In genomic region chr22:42682113-42682851, GRCh38 we compare ENCODE assay signal across 18 cellular contexts. TPM values are rescaled to one million over a fixed set of nuclear protein-coding genes. Genes with fewer than 3 reads are reported as not detected.
DNase-seq lines count a peak whose midpoint lies in the region; ATAC-seq and TF ChIP-seq lines count a peak whose summit lies in the region.
"Had no signal": no experiment of that assay in that cellular context is flagged by ENCODE, and none has a peak within 500 bp of the region (broad histone marks: within the 10 kb centered on the region; RNA-seq: fewer than 3 reads in every experiment).

No MANE protein-coding gene starts in this region.

- H3K36me3 ChIP-seq in Peyer's patch (no peaks in the 10 kb centered on the region), stomach (no peaks in the 10 kb centered on the region)

- H3K9me3 Mint-ChIP-seq in Calu3 (ENCODE audit: low read depth, unreplicated experiment) (peaks cover 8% of the 10 kb centered on the region), CD14-positive monocyte (peaks cover 4 to 13% (median 10%) of the 10 kb centered on the region in 7 donors)
- H3K9me3 Mint-ChIP-seq: natural killer cell had no signal

- BruUV-seq in Calu3 (replicated peaks; lab: Mats Ljungman, UMichigan): no TSS peak

- 51% methylated on average over 10 of the region's 10 CpGs for WGBS in right cardiac atrium
- WGBS in stomach, 5 donors: 59 to 68% (median 62%) methylated on average over 9 to 10 of the region's 10 CpGs

- H3K36me3 Mint-ChIP-seq in Calu3 (ENCODE audit: insufficient read depth, unreplicated experiment): peaks cover 14% of the 10 kb centered on the region
- H3K36me3 Mint-ChIP-seq in CD14-positive monocyte: peaks cover 0 to 1% of the 10 kb centered on the region in 2 donors
- H3K36me3 Mint-ChIP-seq: natural killer cell had no signal

- TF ChIP-seq POLR2A in Peyer's patch (IDR thresholded peaks at IDR 0.05): no peak
- no peak for TF ChIP-seq POLR2A in stomach (IDR thresholded peaks at IDR 0.05)

- H3K27ac ChIP-seq in Peyer's patch: peak overlapping the region; percentile 28 to 89 (median 32)
- peak overlapping the region; percentile 37 for H3K27ac ChIP-seq in right cardiac atrium (ENCODE audit: low read length)
- peak overlapping the region in 4 of 5 donors; percentile 87 to 91 (median 90) for H3K27ac ChIP-seq in stomach

- TF ChIP-seq CTCF in Calu3 (IDR thresholded peaks at IDR 0.05; ENCODE audit: unreplicated experiment) (no peak), Peyer's patch (IDR thresholded peaks at IDR 0.05) (no peak), stomach (IDR thresholded peaks at IDR 0.05) (no peak), CD14-positive monocyte (IDR thresholded peaks at IDR 0.05) (no peak)

- CTCF ChIA-PET in Calu3 (lab: Charles Lee): interaction anchor here (1.7 kb wide), 1 partner anchor 15 kb away, joined by 4 read pairs; no protein-coding TSS in a partner anchor

- H3K4me1 ChIP-seq in Peyer's patch: peaks cover 0 to 43% (median 4%) of the 10 kb centered on the region in 4 donors
- H3K4me1 ChIP-seq in right cardiac atrium (ENCODE audit: control insufficient read depth, insufficient read depth, low read length): peaks cover 39% of the 10 kb centered on the region
- H3K4me1 ChIP-seq in stomach: peaks cover 34 to 62% (median 47%) of the 10 kb centered on the region in 4 donors

- no peaks in the 10 kb centered on the region for H3K27me3 ChIP-seq in Peyer's patch
- H3K27me3 ChIP-seq in right cardiac atrium (ENCODE audit: control insufficient read depth, insufficient read depth): no peaks in the 10 kb centered on the region
- no peaks in the 10 kb centered on the region for H3K27me3 ChIP-seq in stomach

- H3K27me3 Mint-ChIP-seq in Calu3 (ENCODE audit: unreplicated experiment) (no peaks in the 10 kb centered on the region), CD14-positive monocyte (ENCODE audit: low read depth in 3 of 3) (peaks cover 3 to 6% (median 4%) of the 10 kb centered on the region in 3 donors)
- H3K27me3 Mint-ChIP-seq: activated CD4-positive, alpha-beta T cell treated with anti-CD3 and anti-CD28 coated beads, Interleukin-2, amount 10 ng/mL, durations not matched to agents 7 days and 5 days had no signal

- H3K4me3 ChIP-seq in Peyer's patch: no peak overlapping the region
- no peak overlapping the region for H3K4me3 ChIP-seq in right cardiac atrium (ENCODE audit: low read length)
- H3K4me3 ChIP-seq in stomach: no peak overlapping the region
- H3K4me3 ChIP-seq: GM12878 had no signal

- H3K27ac Mint-ChIP-seq in Calu3 (ENCODE audit: unreplicated experiment) (peak overlapping the region; percentile 58), CD14-positive monocyte (peak overlapping the region in 1 of 7 donors; percentile 58)
- H3K27ac Mint-ChIP-seq: activated CD4-positive, alpha-beta T cell treated with anti-CD3 and anti-CD28 coated beads, Interleukin-2, amount 10 ng/mL, durations not matched to agents 7 days and 5 days; dendritic cell treated with granulocyte-macrophage colony-stimulating factor and Interleukin-4, amounts not matched to agents 40 ng/mL and 50 ng/mL, for 4 days; natural killer cell had no signal

- intact Hi-C loops in Calu3 (cut with micrococcal nuclease; ENCODE audit: unreplicated experiment) (no loop called here), right cardiac atrium (cut with DNase I) (no loop called here), stomach (cut with DNase I; ENCODE audit: low total_unique reads) (no loop called here), CD14-positive monocyte (cut with micrococcal nuclease) (no loop called here)

- H3K4me1 Mint-ChIP-seq in Calu3 (ENCODE audit: low read depth, unreplicated experiment) (peaks cover 40% of the 10 kb centered on the region), CD14-positive monocyte (peaks cover 17% of the 10 kb centered on the region)
- H3K4me1 Mint-ChIP-seq: activated CD4-positive, alpha-beta T cell treated with anti-CD3 and anti-CD28 coated beads, Interleukin-2, amount 10 ng/mL, durations not matched to agents 7 days and 5 days; natural killer cell had no signal

- no peak for TF ChIP-seq EP300 in stomach (IDR thresholded peaks at IDR 0.05)

- ATAC-seq in right cardiac atrium: peak in 1 of 2 donors; percentile 6
- ATAC-seq: GM12878, natural killer cell, SK-N-SH treated with all-trans-retinoic acid at 6 μM for 48 hours had no signal

- H3K9me3 ChIP-seq in Peyer's patch (peaks cover 0 to 8% (median 0%) of the 10 kb centered on the region in 4 donors), right cardiac atrium (ENCODE audit: control insufficient read depth, low read length) (no peaks in the 10 kb centered on the region), stomach (peaks cover 0 to 8% (median 3%) of the 10 kb centered on the region in 4 donors)

- no peak overlapping the region for H3K4me3 Mint-ChIP-seq in Calu3 (ENCODE audit: low read depth, unreplicated experiment)
- H3K4me3 Mint-ChIP-seq in CD14-positive monocyte: no peak overlapping the region
- H3K4me3 Mint-ChIP-seq: activated CD4-positive, alpha-beta T cell treated with anti-CD3 and anti-CD28 coated beads, Interleukin-2, amount 10 ng/mL, durations not matched to agents 7 days and 5 days; dendritic cell treated with granulocyte-macrophage colony-stimulating factor and Interleukin-4, amounts not matched to agents 40 ng/mL and 50 ng/mL, for 4 days; natural killer cell had no signal

- DNase-seq in Calu3 (no peak), Peyer's patch (no peak), right cardiac atrium (peak in 2 of 3 donors; percentile 62 to 65), stomach (no peak), ecto neural progenitor cell (ENCODE audit: low spot score) (no peak), CD14-positive monocyte (ENCODE audit: low spot score) (no peak), NCI-H187 treated with DMSO at 0.1 percent for 48 hours (lab: John Stamatoyannopoulos, UW) (no peak), SK-N-DZ (ENCODE audit: low spot score) (no peak)
- DNase-seq: activated CD4-positive, alpha-beta T cell treated with anti-CD3 and anti-CD28 coated beads, Interleukin-2, amount 10 ng/mL, durations not matched to agents 7 days and 5 days; activated naive CD4-positive, alpha-beta T cell; natural killer cell; NCI-H146; NCI-H526 treated with DMSO at 0.1 percent for 48 hours; posterior cingulate gyrus; stimulated activated naive CD4-positive, alpha-beta T cell had no signal

RNA-seq across cellular contexts. Expression of gene CYB5R3, which starts 33.1 kb away (rescaled TPM):
- total RNA-seq in Calu3 (2022): 101 and 102 TPM in 2 replicates
- 100 to 1,000 TPM in 2 of 4 donors, 10 to 100 TPM in 2; 59.4 to 147 (median 117) TPM for total RNA-seq in Peyer's patch
- total RNA-seq in right cardiac atrium: 100 to 1,000 TPM; 343 to 487 (median 377) TPM
- 322 TPM for polyA plus RNA-seq in right cardiac atrium
- total RNA-seq in stomach: 100 to 1,000 TPM in 2 of 5 donors, 10 to 100 TPM in 3; 33.6 to 156 (median 44.6) TPM
- polyA plus RNA-seq in stomach: 100 to 1,000 TPM in 1 of 3 donors, 10 to 100 TPM in 2; 75.6 to 116 (median 88.5) TPM
- polyA plus RNA-seq in CD14-positive monocyte: 10 to 100 TPM; 54.0 to 76.4 TPM
- 55.6 and 62.0 TPM in 2 replicates for polyA plus RNA-seq in SK-N-DZ (2014; cell fraction: cytosol; rRNA removed)
- polyA plus RNA-seq in SK-N-DZ (2014; cell fraction: nucleus; rRNA removed): 24.7 and 29.8 TPM in 2 replicates

RNA-seq across cellular contexts. Expression of gene A4GALT, which starts 38.4 kb away (rescaled TPM):
- total RNA-seq in Calu3 (2022): 8.6 and 10.5 TPM in 2 replicates
- total RNA-seq in Peyer's patch: 10 to 100 TPM in 2 of 4 donors, 1 to 10 TPM in 2; 6.2 to 17.3 (median 9.1) TPM
- 100 to 1,000 TPM in 1 of 4 donors, 10 to 100 TPM in 3; 74.3 to 103 (median 86.8) TPM for total RNA-seq in right cardiac atrium
- polyA plus RNA-seq in right cardiac atrium: 66.3 TPM
- total RNA-seq in stomach: 10 to 100 TPM in 3 of 5 donors, 1 to 10 TPM in 2; 3.2 to 59.4 (median 13.3) TPM
- 10 to 100 TPM; 20.9 to 28.9 (median 23.9) TPM for polyA plus RNA-seq in stomach
- not detected for polyA plus RNA-seq in CD14-positive monocyte
- polyA plus RNA-seq in SK-N-DZ (2014; cell fraction: cytosol; rRNA removed): 0.44 TPM in 1 of 2 replicates, not detected in the other
- polyA plus RNA-seq in SK-N-DZ (2014; cell fraction: nucleus; rRNA removed): not detected in 2 replicates

RNA-seq across cellular contexts. Expression of gene ATP5MGL, which starts 41.9 kb away (rescaled TPM):
- total RNA-seq in Calu3 (2022): 0.66 and 1.1 TPM in 2 replicates
- not detected for total RNA-seq in Peyer's patch
- 1 to 10 TPM in 1 of 4 donors, under 1 TPM in 2, not detected in 1; 0.40 to 1.1 (median 0.47) TPM for total RNA-seq in right cardiac atrium
- 0.16 TPM for polyA plus RNA-seq in right cardiac atrium
- total RNA-seq in stomach: under 1 TPM in 1 of 5 donors, not detected in 4; 0.73 TPM
- not detected for polyA plus RNA-seq in stomach
- polyA plus RNA-seq in CD14-positive monocyte: under 1 TPM in 1 of 2 donors, not detected in 1; 0.26 TPM
- polyA plus RNA-seq in SK-N-DZ (2014; cell fraction: cytosol; rRNA removed): not detected in 2 replicates
- not detected in 2 replicates for polyA plus RNA-seq in SK-N-DZ (2014; cell fraction: nucleus; rRNA removed)

Comparison
In these comparisons a context has a peak if more than half of its experiments do, and no peak if none do; other contexts are left out.
1. DNase-seq: peak in right cardiac atrium (2 of 3); none in Calu3 (single experiment), Peyer's patch (0 of 3), stomach (single experiment), ecto neural progenitor cell (single experiment), CD14-positive monocyte (single experiment), NCI-H187 treated with DMSO at 0.1 percent for 48 hours (single experiment) and SK-N-DZ (single experiment).
2. H3K27ac ChIP-seq: peak in every context shown above with its lines; median percentile 90 in stomach; 37 in right cardiac atrium; 32 in Peyer's patch.